8 cellular contexts compared by ENCODE assay signal in the genomic region with DNA sequence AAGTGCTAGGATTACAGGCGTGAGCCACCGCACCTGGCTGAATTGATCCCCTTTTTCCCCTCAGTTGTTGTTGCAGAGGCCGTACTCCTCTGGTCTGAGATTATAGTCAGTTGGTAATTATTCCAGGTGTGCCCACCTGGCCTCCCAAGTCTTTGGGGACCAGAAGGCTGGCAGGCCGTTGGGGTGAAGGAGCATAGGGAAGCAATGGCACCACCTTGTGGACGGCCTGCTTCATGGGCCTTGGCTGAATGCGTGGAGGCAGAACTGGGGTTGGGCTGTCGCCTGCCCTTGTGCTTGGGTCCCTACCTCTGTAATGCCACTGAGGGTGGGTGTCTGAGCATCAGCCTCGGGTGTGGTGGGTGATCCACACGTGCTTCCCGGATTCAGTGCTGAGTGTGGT.
DNase-seq lines count a peak whose midpoint lies in the region; ATAC-seq and TF ChIP-seq lines count a peak whose summit lies in the region.

No MANE protein-coding gene starts in this region.

- no peak overlapping the region for H3K27ac Mint-ChIP-seq in MCF 10A (ENCODE audit: low read depth, unreplicated experiment)

- no peaks in the 10 kb centered on the region for H3K4me1 ChIP-seq in MM.1S (ENCODE audit: low read length)

- no peak overlapping the region for H2AFZ ChIP-seq in MM.1S (ENCODE audit: low read length)

- H3K27me3 Mint-ChIP-seq in MCF 10A (ENCODE audit: insufficient read depth, unreplicated experiment), result no peaks in the 10 kb centered on the region

- H3K9ac ChIP-seq in MM.1S (ENCODE audit: low read length), result no peak overlapping the region

- TF ChIP-seq CTCF in AG04449 (IDR thresholded peaks at IDR 0.05; ENCODE audit: insufficient read depth, low read length, missing control alignments) (peak; percentile 84), MM.1S (IDR thresholded peaks at IDR 0.05; ENCODE audit: low read length) (peak; percentile 71), WERI-Rb-1 (IDR thresholded peaks at IDR 0.05; ENCODE audit: low read depth, low read length) (peak; percentile 97), MCF 10A (IDR thresholded peaks at IDR 0.05; ENCODE audit: unreplicated experiment) (peak; percentile 76), kidney epithelial cell (IDR thresholded peaks at IDR 0.05; ENCODE audit: insufficient read depth, low read length, poor library complexity, severe bottlenecking) (peak; percentile 87)

- peaks cover 31% of the 10 kb centered on the region for H3K79me2 ChIP-seq in MM.1S (ENCODE audit: low read length)

- H3F3A ChIP-seq in MM.1S (ENCODE audit: insufficient read depth, low read length), result no peaks in the 10 kb centered on the region

- intact Hi-C loops in MCF 10A (cut with micrococcal nuclease), result loop anchor here (1.0 to 2.0 kb wide), 3 partner anchors 126 to 218 kb away; no protein-coding TSS in a partner anchor

- H3K4me2 ChIP-seq in MM.1S (ENCODE audit: low read depth, low read length), result no peak overlapping the region

- H3K9me3 ChIP-seq in MM.1S (replicated peaks; ENCODE audit: insufficient read depth, low read length) (no peaks in the 10 kb centered on the region), WERI-Rb-1 (ENCODE audit: severe bottlenecking) (no peaks in the 10 kb centered on the region)

- peaks cover 8% of the 10 kb centered on the region for H3K36me3 Mint-ChIP-seq in MCF 10A (ENCODE audit: insufficient read depth, unreplicated experiment)

- H3K9me2 ChIP-seq in MM.1S (replicated peaks; ENCODE audit: insufficient read depth, low read length), result no peaks in the 10 kb centered on the region

- no peaks in the 10 kb centered on the region for H3K9me3 Mint-ChIP-seq in MCF 10A (ENCODE audit: unreplicated experiment)

- no peaks in the 10 kb centered on the region for H3K36me3 ChIP-seq in MM.1S (replicated peaks; ENCODE audit: insufficient read depth, low read length)
- H3K36me3 ChIP-seq in WERI-Rb-1, result no peaks in the 10 kb centered on the region; the same call in 1 of the 2 replicates
- no peaks in the 10 kb centered on the region for H3K36me3 ChIP-seq in kidney epithelial cell (ENCODE audit: control insufficient read depth, insufficient read depth, low read length)

- POLR2A ChIA-PET in AG04449 (lab: Yijun Ruan, JAX), result no interaction called here
- POLR2A ChIA-PET in MCF 10A (lab: Yijun Ruan, JAX), result interaction anchor here (2.0 kb wide), 1 partner anchor 210 kb away, joined by 7 read pairs; the partner anchor contains the start of gene GRK5

- CTCF ChIA-PET in AG04449 (lab: Yijun Ruan, JAX) (interaction anchor here (0.9 to 22.5 kb wide), 13 partner anchors 8 to 277 kb away, joined by 3 to 354 read pairs (median 7); partner anchors contain the start of gene GRK5), MCF 10A (lab: Yijun Ruan, JAX) (interaction anchor here (0.7 to 8.6 kb wide), 12 partner anchors 9 to 1970 kb away, joined by 3 to 116 read pairs (median 4); partner anchors contain the start of gene GRK5)

- H3K27me3 ChIP-seq in MM.1S (replicated peaks; ENCODE audit: insufficient read depth, low read length), result no peaks in the 10 kb centered on the region
- no peaks in the 10 kb centered on the region for H3K27me3 ChIP-seq in WERI-Rb-1 (ENCODE audit: insufficient read depth, low read depth, severe bottlenecking)
- H3K27me3 ChIP-seq in kidney epithelial cell (ENCODE audit: control insufficient read depth, insufficient read depth, low read length), result peaks cover 36% of the 10 kb centered on the region

- DNase-seq in AG04449 (ENCODE audit: low read depth, low spot score), result no peak
- peak; percentile 54 for DNase-seq in MM.1S
- peak; percentile 72 for DNase-seq in WERI-Rb-1
- DNase-seq in MCF 10A (ENCODE audit: unreplicated experiment), result peak; percentile 75
- DNase-seq in kidney epithelial cell (ENCODE audit: low read depth), result no peak
- peak; percentile 49 to 60 (median 55) for DNase-seq in stimulated activated CD4-positive, alpha-beta T cell treated with anti-CD3 and anti-CD28 coated beads, TNF-alpha, amount 100 ng/mL, for 4 hours (ENCODE audit: low read depth in 3 of 3)

- no peaks in the 10 kb centered on the region for H3K4me1 Mint-ChIP-seq in MCF 10A (ENCODE audit: insufficient read depth, unreplicated experiment)

- ATAC-seq in GM18858 (IDR thresholded peaks at IDR 0.05; ENCODE audit: unreplicated experiment) (peak; percentile 46), HG02938 (IDR thresholded peaks at IDR 0.05; ENCODE audit: unreplicated experiment) (no peak)

- H4K20me1 ChIP-seq in MM.1S (ENCODE audit: insufficient read depth, low read length), result no peaks in the 10 kb centered on the region

- no TSS peak for BruUV-seq in MCF 10A (replicated peaks; lab: Mats Ljungman, UMichigan)

- H3K27ac ChIP-seq in MM.1S (ENCODE audit: low read length), result no peak overlapping the region
- peak overlapping the region; percentile 36; the same call in 1 of the 2 replicates for H3K27ac ChIP-seq in WERI-Rb-1

- no peak overlapping the region for H3K4me3 ChIP-seq in AG04449 (ENCODE audit: low read depth, low read length)
- no peak overlapping the region for H3K4me3 ChIP-seq in MM.1S (ENCODE audit: low read length)
- no peak overlapping the region for H3K4me3 ChIP-seq in WERI-Rb-1 (ENCODE audit: low read depth, low read length)
- H3K4me3 ChIP-seq in kidney epithelial cell (ENCODE audit: low read depth, low read length), result no peak overlapping the region

- no peak overlapping the region for H3K4me3 Mint-ChIP-seq in MCF 10A (ENCODE audit: unreplicated experiment)

Comparison
In these comparisons a context has a peak if more than half of its experiments do, and no peak if none do; other contexts are left out.
1. DNase-seq: peak in MM.1S (single experiment), WERI-Rb-1 (single experiment), MCF 10A (single experiment) and stimulated activated CD4-positive, alpha-beta T cell treated with anti-CD3 and anti-CD28 coated beads, TNF-alpha, amount 100 ng/mL, for 4 hours (3 of 3); none in AG04449 (single experiment) and kidney epithelial cell (single experiment).
2. Peak in every context shown above with its lines, with median percentiles within 50 percentile points of each other: CTCF ChIP-seq.